ENCODE assay signal across 17 cellular contexts in genomic region chr19:27971071-27971470, GRCh38.
DNase-seq lines count a peak whose midpoint lies in the region; ATAC-seq and TF ChIP-seq lines count a peak whose summit lies in the region.
"Had no signal": no experiment of that assay in that cellular context is flagged by ENCODE, and none has a peak within 500 bp of the region (broad histone marks: within the 10 kb centered on the region; RNA-seq: fewer than 3 reads in every experiment).

No MANE protein-coding gene starts in this region.

- ATAC-seq in WTC11 = peak; percentile 56
- peak; percentile 64 for ATAC-seq in upper lobe of right lung

- no peaks in the 10 kb centered on the region for H3K9me3 Mint-ChIP-seq in WTC11
- H3K9me3 Mint-ChIP-seq: activated B cell treated with CpG ODN at 0.5 μM for 24 hours had no signal

- H3K9me3 ChIP-seq in breast epithelium (no peaks in the 10 kb centered on the region), upper lobe of right lung (no peaks in the 10 kb centered on the region), stomach (no peaks in the 10 kb centered on the region)
- H3K9me3 ChIP-seq: ovary, tibial nerve had no signal

- no peaks in the 10 kb centered on the region for H3K27me3 ChIP-seq in breast epithelium
- H3K27me3 ChIP-seq in upper lobe of right lung = no peaks in the 10 kb centered on the region
- no peaks in the 10 kb centered on the region for H3K27me3 ChIP-seq in stomach
- H3K27me3 ChIP-seq: ovary, tibial nerve had no signal

- no peaks in the 10 kb centered on the region for H3K36me3 ChIP-seq in breast epithelium
- no peaks in the 10 kb centered on the region for H3K36me3 ChIP-seq in upper lobe of right lung
- no peaks in the 10 kb centered on the region for H3K36me3 ChIP-seq in stomach
- H3K36me3 ChIP-seq: ovary, tibial nerve had no signal

- H3K4me3 ChIP-seq in breast epithelium (no peak overlapping the region), upper lobe of right lung (no peak overlapping the region), stomach (no peak overlapping the region)
- H3K4me3 ChIP-seq: ovary, tibial nerve had no signal

- H3K4me3 Mint-ChIP-seq in WTC11 = no peak overlapping the region
- H3K4me3 Mint-ChIP-seq: activated B cell treated with CpG ODN at 0.5 μM for 24 hours had no signal

- no peak for TF ChIP-seq CTCF in breast epithelium (IDR thresholded peaks at IDR 0.05)
- TF ChIP-seq CTCF in WTC11 (IDR thresholded peaks at IDR 0.05) = no peak
- TF ChIP-seq CTCF in upper lobe of right lung (IDR thresholded peaks at IDR 0.05) = no peak
- TF ChIP-seq CTCF in stomach (IDR thresholded peaks at IDR 0.05) = no peak

- H3K27ac ChIP-seq in breast epithelium (no peak overlapping the region), upper lobe of right lung (no peak overlapping the region), stomach (no peak overlapping the region)
- H3K27ac ChIP-seq: KMS-11, ovary, tibial nerve had no signal

- CTCF ChIA-PET in WTC11 (lab: Charles Lee) = interaction anchor here (0.7 to 7.9 kb wide), 8 partner anchors 17 to 662 kb away, joined by 3 to 80 read pairs (median 4); no protein-coding TSS in a partner anchor

- intact Hi-C loops in breast epithelium (cut with DNase I; ENCODE audit: low total_unique reads) = no loop called here
- intact Hi-C loops in upper lobe of right lung (cut with DNase I) = no loop called here
- intact Hi-C loops in stomach (cut with DNase I; ENCODE audit: low total_unique reads) = loop anchor here (5.0 kb wide), 1 partner anchor 356 kb away; no protein-coding TSS in a partner anchor

- no peak for TF ChIP-seq EP300 in stomach (IDR thresholded peaks at IDR 0.05)

- POLR2A ChIA-PET in WTC11 (lab: Charles Lee) = no interaction called here

- H3K4me1 ChIP-seq in breast epithelium (no peaks in the 10 kb centered on the region), upper lobe of right lung (no peaks in the 10 kb centered on the region), stomach (peaks cover 0 to 12% (median 7%) of the 10 kb centered on the region in 4 donors)
- H3K4me1 ChIP-seq: tibial nerve had no signal

- no peak overlapping the region for H3K27ac Mint-ChIP-seq in WTC11
- H3K27ac Mint-ChIP-seq: activated B cell treated with CpG ODN at 0.5 μM for 24 hours had no signal

- no peaks in the 10 kb centered on the region for H3K27me3 Mint-ChIP-seq in WTC11 (ENCODE audit: low read depth)
- H3K27me3 Mint-ChIP-seq: activated B cell treated with CpG ODN at 0.5 μM for 24 hours had no signal

- DNase-seq in T47D (ENCODE audit: low read depth in 1 of 2, low spot score in 1 of 2) = peak; percentile 4 to 81
- DNase-seq in breast epithelium (ENCODE audit: low spot score in 2 of 2) = no peak
- DNase-seq in WTC11 (ENCODE audit: low spot score) = peak; percentile 16
- DNase-seq in iPS DF 19.7 (ENCODE audit: low read depth, low spot score) = peak; percentile 28
- no peak for DNase-seq in upper lobe of right lung
- DNase-seq in NCI-H510A treated with DMSO at 0.1 percent for 48 hours (lab: John Stamatoyannopoulos, UW) = no peak
- no peak for DNase-seq in stomach
- DNase-seq in HCEC 1CT = no peak
- DNase-seq: 8988T; activated B cell treated with CpG ODN at 0.5 μM for 24 hours; anterior cingulate cortex; hippocampal formation; NCI-H1694 treated with DMSO at 0.1 percent for 48 hours; ovary; stimulated activated CD4-positive, alpha-beta T cell treated with anti-CD3 and anti-CD28 coated beads, Interleukin-15, amount 100 ng/mL, for 24 hours had no signal

- WGBS in stomach, 5 donors = 52 to 80% (median 74%) methylated on average over 5 of the region's 5 CpGs

- in situ Hi-C loops in T47D (cut with HindIII; ENCODE audit: low pct_unique_long_range_greater_than_20kb, low sequenced_read_pairs) = no loop called here

- TF ChIP-seq POLR2A in breast epithelium (IDR thresholded peaks at IDR 0.05) (no peak), stomach (IDR thresholded peaks at IDR 0.05) (no peak)

- no peaks in the 10 kb centered on the region for H3K36me3 Mint-ChIP-seq in WTC11

- peaks cover 4% of the 10 kb centered on the region; the same call in 1 of the 2 replicates for H3K4me1 Mint-ChIP-seq in WTC11
- H3K4me1 Mint-ChIP-seq: activated B cell treated with CpG ODN at 0.5 μM for 24 hours had no signal

TF ChIP-seq in WTC11, 78 proteins besides CTCF, POLR2A, EP300 and RAD21:
- no peak for TF ChIP-seq NFATC4 (CRISPR knock-in tag; IDR thresholded peaks at IDR 0.05)

Comparison
In these comparisons a context has a peak if more than half of its experiments do, and no peak if none do; other contexts are left out.
1. DNase-seq: peak in T47D (2 of 2), WTC11 (single experiment) and iPS DF 19.7 (single experiment); none in breast epithelium (0 of 2), upper lobe of right lung (single experiment), NCI-H510A treated with DMSO at 0.1 percent for 48 hours (single experiment), stomach (single experiment) and HCEC 1CT (single experiment).